Comparison of ENCODE assay signal across 18 cellular contexts in genomic region chrX:129825746-129826505, GRCh38. TPM values are rescaled to one million over a fixed set of nuclear protein-coding genes. Genes with fewer than 3 reads are reported as not detected.
DNase-seq lines count a peak whose midpoint lies in the region; ATAC-seq, FAIRE-seq and TF ChIP-seq lines count a peak whose summit lies in the region.
"Had no signal": no experiment of that assay in that cellular context is flagged by ENCODE, and none has a peak within 500 bp of the region (broad histone marks: within the 10 kb centered on the region; RNA-seq: fewer than 3 reads in every experiment).

No MANE protein-coding gene starts in this region.

- H3K27me3 Mint-ChIP-seq in activated CD4-positive, alpha-beta memory T cell treated with anti-CD3 and anti-CD28 coated beads for 36 hours: no peaks in the 10 kb centered on the region
- H3K27me3 Mint-ChIP-seq: effector memory CD8-positive, alpha-beta T cell had no signal

- H3K9me3 Mint-ChIP-seq in activated CD4-positive, alpha-beta memory T cell treated with anti-CD3 and anti-CD28 coated beads for 36 hours: no peaks in the 10 kb centered on the region
- H3K9me3 Mint-ChIP-seq: effector memory CD8-positive, alpha-beta T cell had no signal

- H3K27me3 ChIP-seq in HepG2 (ENCODE audit: control insufficient read depth in 1 of 2, insufficient read depth in 2 of 2, low read length in 2 of 2) (no peaks in the 10 kb centered on the region), gastrocnemius medialis (no peaks in the 10 kb centered on the region)
- H3K27me3 ChIP-seq: brain microvascular endothelial cell, upper lobe of left lung had no signal

- DNase-seq in GM18507 (ENCODE audit: extremely low spot score, insufficient read length, low read depth) (no peak), HepG2 (ENCODE audit: low spot score) (peak; percentile 59), dedifferentiated amniotic fluid mesenchymal stem cell (ENCODE audit: extremely low spot score) (no peak), gastrocnemius medialis (no peak), left ventricle myocardium superior (no peak)
- peak; percentile 22 for DNase-seq in activated CD4-positive, alpha-beta memory T cell treated with anti-CD3 and anti-CD28 coated beads for 36 hours
- DNase-seq: activated gamma-delta T cell treated with Interleukin-2 at 50 U/mL for 16 hours; AML-193; brain microvascular endothelial cell; effector memory CD8-positive, alpha-beta T cell; GM23248; mesenchymal stem cell; NCI-H2081 treated with DMSO at 0.1 percent for 48 hours; NK-92 treated with Interleukin-12 subunit alpha and Interleukin-12 subunit beta, amount 100 ng/mL, for 24 hours; SHP77; upper lobe of left lung had no signal

- H3K9me3 ChIP-seq in HepG2 (ENCODE audit: low read length) (no peaks in the 10 kb centered on the region), gastrocnemius medialis (no peaks in the 10 kb centered on the region)
- H3K9me3 ChIP-seq: upper lobe of left lung had no signal

- H2AFZ ChIP-seq in HepG2 (ENCODE audit: low read length): no peak overlapping the region
- H2AFZ ChIP-seq: GM23248 had no signal

- 83% methylated on average over 3 of the region's 4 CpGs for whole genome bisulfite sequencing in HepG2 (ENCODE audit: low lambda C conversion rate)

- H3K4me3 Mint-ChIP-seq in activated CD4-positive, alpha-beta memory T cell treated with anti-CD3 and anti-CD28 coated beads for 36 hours: no peak overlapping the region
- H3K4me3 Mint-ChIP-seq: effector memory CD8-positive, alpha-beta T cell had no signal

- in situ Hi-C loops in HepG2 (cut with HindIII; ENCODE audit: extremely low pct_ligation_motif_present, low pct_unique_long_range_greater_than_20kb) (no loop called here), gastrocnemius medialis (cut with MboI; ENCODE audit: low sequenced_read_pairs in 4 of 4) (loop anchor here in 2 of 4 donors (25.0 kb wide), 2 partner anchors 189 to 214 kb away; no protein-coding TSS in a partner anchor)

- peak overlapping the region; percentile 53 for H3K27ac Mint-ChIP-seq in activated CD4-positive, alpha-beta memory T cell treated with anti-CD3 and anti-CD28 coated beads for 36 hours
- H3K27ac Mint-ChIP-seq: effector memory CD8-positive, alpha-beta T cell had no signal

- H3K36me3 ChIP-seq in HepG2 (replicated peaks in 1 of 2; ENCODE audit: control insufficient read depth in 1 of 2, insufficient read depth in 2 of 2, low read length in 2 of 2) (peaks cover 3 to 20% of the 10 kb centered on the region in 2 experiments; a peak in 3 of 5 replicates), gastrocnemius medialis (no peaks in the 10 kb centered on the region)

- TF ChIP-seq RAD21 in HepG2 (CRISPR knock-in tag; IDR thresholded peaks at IDR 0.05): no peak

- intact Hi-C loops in activated CD4-positive, alpha-beta memory T cell treated with anti-CD3 and anti-CD28 coated beads for 36 hours (cut with micrococcal nuclease): loop anchor here (10.0 kb wide), 1 partner anchor 221 kb away; no protein-coding TSS in a partner anchor
- intact Hi-C loops in HepG2 (cut with micrococcal nuclease; ENCODE audit: unreplicated experiment) (no loop called here), gastrocnemius medialis (cut with DNase I; ENCODE audit: low total_unique reads) (no loop called here), left ventricle myocardium superior (cut with micrococcal nuclease) (no loop called here)

- ATAC-seq in HepG2 (peak; percentile 73), gastrocnemius medialis (no peak), GM21786 (IDR thresholded peaks at IDR 0.05; ENCODE audit: unreplicated experiment) (no peak), left ventricle myocardium superior (no peak)
- ATAC-seq: effector memory CD8-positive, alpha-beta T cell had no signal

- peak overlapping the region; percentile 37 for H3K4me2 ChIP-seq in HepG2 (ENCODE audit: low read depth, low read length)

- H3K4me1 ChIP-seq in HepG2 (ENCODE audit: insufficient read depth, low read length) (peaks cover 16% of the 10 kb centered on the region), gastrocnemius medialis (peaks cover 0 to under 1% of the 10 kb centered on the region in 2 donors)
- H3K4me1 ChIP-seq: upper lobe of left lung had no signal

- no peak for TF ChIP-seq CTCF in 22Rv1 (IDR thresholded peaks at IDR 0.05)
- no peak for TF ChIP-seq CTCF in HepG2 (CRISPR knock-in tag; IDR thresholded peaks at IDR 0.05)
- no peak for TF ChIP-seq CTCF in gastrocnemius medialis (IDR thresholded peaks at IDR 0.05 in 4 of 5, conservative IDR thresholded peaks at IDR 0.05 in 1 of 5)

- CTCF ChIA-PET in activated CD4-positive, alpha-beta memory T cell treated with anti-CD3 and anti-CD28 coated beads for 36 hours (lab: Charles Lee): interaction anchor here (0.9 to 1.6 kb wide), 2 partner anchors 171 to 189 kb away, joined by 3 to 6 read pairs; partner anchors contain the start of gene APLN
- CTCF ChIA-PET in HepG2 (lab: Yijun Ruan, JAX; ENCODE audit: low intra/inter-chr PET ratio, low total read pairs): no interaction called here

- H3K36me3 Mint-ChIP-seq in activated CD4-positive, alpha-beta memory T cell treated with anti-CD3 and anti-CD28 coated beads for 36 hours: peaks cover 4% of the 10 kb centered on the region

- FAIRE-seq in GM18507 (lab: Jason Lieb, UNC) (peak; percentile 18), HepG2 (lab: Jason Lieb, UNC) (peak; percentile 77)

- no peak overlapping the region for H3K9ac ChIP-seq in HepG2 (ENCODE audit: insufficient read depth, low read depth, low read length)
- H3K9ac ChIP-seq: GM23248 had no signal

- no peak for TF ChIP-seq EP300 in HepG2 (IDR thresholded peaks at IDR 0.05; ENCODE audit: low read depth in 2 of 2, low read length in 2 of 2)
- TF ChIP-seq EP300 in HepG2 (CRISPR knock-in tag; IDR thresholded peaks at IDR 0.05; ENCODE audit: borderline replicate concordance): 0 out of 2 replicates have a peak, but pooled peaks have one; percentile 17

- TF ChIP-seq POLR2A in HepG2 (IDR thresholded peaks at IDR 0.05; ENCODE audit: insufficient read depth in 1 of 2, low read depth in 2 of 2, low read length in 2 of 2) (no peak), gastrocnemius medialis (IDR thresholded peaks at IDR 0.05) (no peak)

- H3K79me2 ChIP-seq in HepG2 (ENCODE audit: insufficient read depth, low read length): peaks cover 13% of the 10 kb centered on the region

- H3K4me3 ChIP-seq in HepG2 (replicated peaks in 1 of 3; ENCODE audit: insufficient read depth in 1 of 3, low read depth in 2 of 3, low read length in 3 of 3) (no peak overlapping the region), gastrocnemius medialis (no peak overlapping the region)
- H3K4me3 ChIP-seq: GM23248, upper lobe of left lung had no signal

- no TSS peak for BruUV-seq in HepG2 (replicated peaks; lab: Mats Ljungman, UMichigan)

- peaks cover 16% of the 10 kb centered on the region for H3K4me1 Mint-ChIP-seq in activated CD4-positive, alpha-beta memory T cell treated with anti-CD3 and anti-CD28 coated beads for 36 hours (ENCODE audit: low read depth)

- H3K27ac ChIP-seq in 22Rv1: peak overlapping the region; percentile 32
- peak overlapping the region; percentile 58 for H3K27ac ChIP-seq in HepG2 (ENCODE audit: extremely low read length, insufficient read depth, low read length)
- H3K27ac ChIP-seq in gastrocnemius medialis: no peak overlapping the region
- H3K27ac ChIP-seq: brain microvascular endothelial cell, GM23248 had no signal

- POLR2A ChIA-PET in activated CD4-positive, alpha-beta memory T cell treated with anti-CD3 and anti-CD28 coated beads for 36 hours (lab: Charles Lee): interaction anchor here (1.2 kb wide), 1 partner anchor 80 kb away, joined by 3 read pairs; the partner anchor contains the start of gene UTP14A
- POLR2A ChIA-PET in HepG2 (lab: Yijun Ruan, JAX): interaction anchor here (0.9 kb wide), 1 partner anchor 52 kb away, joined by 4 read pairs; no protein-coding TSS in a partner anchor

- H4K20me1 ChIP-seq in HepG2 (ENCODE audit: insufficient read depth, low read length): no peaks in the 10 kb centered on the region

RNA-seq across cellular contexts. Expression of gene ZDHHC9, which starts 17.8 kb away (rescaled TPM):
- 10 to 100 TPM in 1 of 2 experiments, 1 to 10 TPM in 1; 9.0 to 11.0 TPM for total RNA-seq in activated CD4-positive, alpha-beta memory T cell treated with anti-CD3 and anti-CD28 coated beads for 36 hours
- total RNA-seq in HepG2 (2016; rRNA removed; fragmentation: Illumina TruSeq; extraction: Trizol) (14.5 and 28.3 TPM in 2 replicates), gastrocnemius medialis (10 to 100 TPM in 3 of 4 donors, 1 to 10 TPM in 1; 7.9 to 25.3 (median 14.7) TPM), left ventricle myocardium superior (13.4 TPM)
- total RNA-seq in HepG2 (2016; cell fraction: cytosol; rRNA removed; fragmentation: Illumina TruSeq; extraction: Trizol; ENCODE audit: low read depth): 4.3 and 4.4 TPM in 2 replicates
- 15.3 and 26.5 TPM in 2 replicates for total RNA-seq in HepG2 (2016; cell fraction: insoluble cytoplasmic fraction; rRNA removed; fragmentation: Illumina TruSeq; extraction: Trizol)
- 15.1 and 18.5 TPM in 2 replicates for total RNA-seq in HepG2 (2016; cell fraction: membrane; rRNA removed; fragmentation: Illumina TruSeq; extraction: Trizol)
- 28.8 and 34.6 TPM in 2 replicates for total RNA-seq in HepG2 (2016; cell fraction: nucleus; rRNA removed; fragmentation: Illumina TruSeq; extraction: Trizol)
- 51.9 and 53.1 TPM in 2 replicates for polyA plus RNA-seq in HepG2 (2011; rRNA removed)
- 36.0 and 50.3 TPM in 2 replicates for polyA plus RNA-seq in HepG2 (2011; cell fraction: cytosol; rRNA removed)
- 31.2 and 33.5 TPM in 2 replicates for polyA plus RNA-seq in HepG2 (2011; cell fraction: nucleus; rRNA removed)
- polyA plus RNA-seq in HepG2 (2012): 40.1 and 49.9 TPM in 2 replicates
- 5.7 and 8.1 TPM in 2 replicates for polyA plus RNA-seq in HepG2 (2016; cell fraction: cytosol; fragmentation: Illumina TruSeq; extraction: Trizol; ENCODE audit: low read depth)
- polyA plus RNA-seq in HepG2 (2016; cell fraction: insoluble cytoplasmic fraction; fragmentation: Illumina TruSeq; extraction: Trizol; ENCODE audit: low read depth): 16.7 and 19.3 TPM in 2 replicates
- polyA plus RNA-seq in HepG2 (2016; cell fraction: membrane; fragmentation: Illumina TruSeq; extraction: Trizol; ENCODE audit: low read depth): 17.1 and 18.0 TPM in 2 replicates
- 43.6 and 44.3 TPM in 2 replicates for polyA plus RNA-seq in HepG2 (2016; cell fraction: nucleus; fragmentation: Illumina TruSeq; extraction: Trizol; ENCODE audit: insufficient read depth, low read depth)
- polyA minus RNA-seq in HepG2 (2011; rRNA and poly(A)+ RNA removed; ENCODE audit: low replicate concordance): 50.7 and 145 TPM in 2 replicates
- polyA minus RNA-seq in HepG2 (2011; cell fraction: cytosol; rRNA and poly(A)+ RNA removed): 33.1 and 49.3 TPM in 2 replicates
- polyA minus RNA-seq in HepG2 (2011; cell fraction: nucleus; rRNA and poly(A)+ RNA removed): 46.7 and 54.3 TPM in 2 replicates

RNA-seq across cellular contexts. Expression of gene SASH3, which starts 46.2 kb away (rescaled TPM):
- total RNA-seq in activated CD4-positive, alpha-beta memory T cell treated with anti-CD3 and anti-CD28 coated beads for 36 hours: 100 to 1,000 TPM; 126 to 133 TPM
- total RNA-seq in HepG2 (2016; rRNA removed; fragmentation: Illumina TruSeq; extraction: Trizol) (not detected in 2 replicates), gastrocnemius medialis (1 to 10 TPM; 1.3 to 2.2 (median 1.7) TPM), left ventricle myocardium superior (1.8 TPM)
- not detected in 2 replicates for total RNA-seq in HepG2 (2016; cell fraction: cytosol; rRNA removed; fragmentation: Illumina TruSeq; extraction: Trizol; ENCODE audit: low read depth)
- not detected in 2 replicates for total RNA-seq in HepG2 (2016; cell fraction: insoluble cytoplasmic fraction; rRNA removed; fragmentation: Illumina TruSeq; extraction: Trizol)
- total RNA-seq in HepG2 (2016; cell fraction: membrane; rRNA removed; fragmentation: Illumina TruSeq; extraction: Trizol): not detected in 2 replicates
- total RNA-seq in HepG2 (2016; cell fraction: nucleus; rRNA removed; fragmentation: Illumina TruSeq; extraction: Trizol): not detected in 2 replicates
- 0.08 and 0.09 TPM in 2 replicates for polyA plus RNA-seq in HepG2 (2011; rRNA removed)
- polyA plus RNA-seq in HepG2 (2011; cell fraction: cytosol; rRNA removed): 0.11 and 0.12 TPM in 2 replicates
- polyA plus RNA-seq in HepG2 (2011; cell fraction: nucleus; rRNA removed): 0.03 and 0.10 TPM in 2 replicates
- polyA plus RNA-seq in HepG2 (2012): 0.11 TPM in 1 of 2 replicates, not detected in the other
- not detected in 2 replicates for polyA plus RNA-seq in HepG2 (2016; cell fraction: cytosol; fragmentation: Illumina TruSeq; extraction: Trizol; ENCODE audit: low read depth)
- not detected in 2 replicates for polyA plus RNA-seq in HepG2 (2016; cell fraction: insoluble cytoplasmic fraction; fragmentation: Illumina TruSeq; extraction: Trizol; ENCODE audit: low read depth)
- polyA plus RNA-seq in HepG2 (2016; cell fraction: membrane; fragmentation: Illumina TruSeq; extraction: Trizol; ENCODE audit: low read depth): not detected in 2 replicates
- not detected in 2 replicates for polyA plus RNA-seq in HepG2 (2016; cell fraction: nucleus; fragmentation: Illumina TruSeq; extraction: Trizol; ENCODE audit: insufficient read depth, low read depth)
- 0.07 TPM in 1 of 2 replicates, not detected in the other for polyA minus RNA-seq in HepG2 (2011; rRNA and poly(A)+ RNA removed; ENCODE audit: low replicate concordance)
- not detected in 2 replicates for polyA minus RNA-seq in HepG2 (2011; cell fraction: cytosol; rRNA and poly(A)+ RNA removed)
- polyA minus RNA-seq in HepG2 (2011; cell fraction: nucleus; rRNA and poly(A)+ RNA removed): not detected in 2 replicates
- total RNA-seq: GM23248 had no signal

Comparison
In these comparisons a context has a peak if more than half of its experiments do, and no peak if none do; other contexts are left out.
1. H3K27ac ChIP-seq: peak in 22Rv1 (single experiment) and HepG2 (single experiment); none in gastrocnemius medialis (0 of 4).
2. DNase-seq: peak in activated CD4-positive, alpha-beta memory T cell treated with anti-CD3 and anti-CD28 coated beads for 36 hours (single experiment) and HepG2 (single experiment); none in GM18507 (single experiment), dedifferentiated amniotic fluid mesenchymal stem cell (single experiment), gastrocnemius medialis (0 of 2) and left ventricle myocardium superior (single experiment).
3. RNA of gene SASH3, which starts 46.2 kb away (total RNA-seq): 126 to 133 TPM in activated CD4-positive, alpha-beta memory T cell treated with anti-CD3 and anti-CD28 coated beads for 36 hours; 1.8 TPM in left ventricle myocardium superior (single experiment), 1.3 to 2.2 TPM in gastrocnemius medialis and not detected in HepG2; every median in the first group is over 10 times any median in the second.